16 cellular contexts compared by ENCODE assay signal in the genomic region with DNA sequence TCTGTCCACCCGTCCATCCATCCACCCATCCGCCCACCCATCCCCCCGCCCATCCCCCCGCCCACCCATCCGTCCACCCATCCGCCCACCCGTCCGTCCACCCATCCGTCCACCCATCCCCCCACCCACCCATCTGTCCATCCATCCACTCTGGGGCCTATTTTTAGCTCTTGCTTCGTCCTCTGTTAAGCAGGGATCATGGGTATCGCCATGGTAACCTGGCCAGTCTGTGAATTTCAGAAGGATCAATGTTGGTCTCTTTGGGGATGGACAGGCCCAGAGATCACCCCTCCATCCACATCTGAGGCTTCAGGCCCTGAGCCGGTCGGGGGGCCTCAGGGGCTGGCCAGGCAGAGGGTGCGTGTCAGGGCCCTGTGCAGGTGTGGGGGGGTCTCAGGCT. TPM values are rescaled to one million over a fixed set of nuclear protein-coding genes. Genes with fewer than 3 reads are reported as not detected.
DNase-seq lines count a peak whose midpoint lies in the region; ATAC-seq lines count a peak whose summit lies in the region.
"Had no signal": no experiment of that assay in that cellular context is flagged by ENCODE, and none has a peak within 500 bp of the region (broad histone marks: within the 10 kb centered on the region; RNA-seq: fewer than 3 reads in every experiment).

No MANE protein-coding gene starts in this region.

- H3K9ac ChIP-seq in adipocyte (ENCODE audit: low read length): no peak overlapping the region

- DNase-seq in activated CD4-positive, alpha-beta T cell treated with anti-CD3 and anti-CD28 coated beads, Interleukin-2, amount 10 ng/mL, durations not matched to agents 7 days and 5 days: peak; percentile 27
- no peak for DNase-seq in activated CD4-positive, alpha-beta T cell treated with anti-CD3 and anti-CD28 coated beads for 48 hours
- DNase-seq in MG63 (peak; percentile 27), adipocyte (ENCODE audit: low read depth) (peak; percentile 40), renal cortical epithelial cell (ENCODE audit: low read depth) (peak; percentile 46), SIG-M5 treated with dmso at 0.1 percent for 504 hours (lab: John Stamatoyannopoulos, UW; ENCODE audit: unreplicated experiment) (no peak)
- DNase-seq in activated naive CD8-positive, alpha-beta T cell treated with anti-CD3 and anti-CD28 coated beads, Interleukin-2, amount 50 U/mL, for 24 hours: no peak
- DNase-seq in activated naive CD4-positive, alpha-beta T cell treated with anti-CD3 and anti-CD28 coated beads for 36 hours: no peak
- DNase-seq: amygdala, DND-41, midbrain, NCI-H2081, pancreas, thyroid gland had no signal

- no peaks in the 10 kb centered on the region for H3K36me3 Mint-ChIP-seq in activated CD4-positive, alpha-beta T cell treated with anti-CD3 and anti-CD28 coated beads, Interleukin-2, amount 10 ng/mL, durations not matched to agents 7 days and 5 days (ENCODE audit: low read depth)
- no peaks in the 10 kb centered on the region for H3K36me3 Mint-ChIP-seq in activated naive CD8-positive, alpha-beta T cell treated with anti-CD3 and anti-CD28 coated beads, Interleukin-2, amount 50 U/mL, for 24 hours (ENCODE audit: low read depth)
- H3K36me3 Mint-ChIP-seq in activated naive CD4-positive, alpha-beta T cell treated with anti-CD3 and anti-CD28 coated beads for 36 hours (ENCODE audit: low read depth): no peaks in the 10 kb centered on the region

- POLR2A ChIA-PET in activated CD4-positive, alpha-beta T cell treated with anti-CD3 and anti-CD28 coated beads, Interleukin-2, amount 10 ng/mL, durations not matched to agents 7 days and 5 days (lab: Charles Lee): no interaction called here

- H3K9me3 Mint-ChIP-seq in activated CD4-positive, alpha-beta T cell treated with anti-CD3 and anti-CD28 coated beads, Interleukin-2, amount 10 ng/mL, durations not matched to agents 7 days and 5 days: no peaks in the 10 kb centered on the region
- no peaks in the 10 kb centered on the region for H3K9me3 Mint-ChIP-seq in activated naive CD8-positive, alpha-beta T cell treated with anti-CD3 and anti-CD28 coated beads, Interleukin-2, amount 50 U/mL, for 24 hours
- H3K9me3 Mint-ChIP-seq in activated naive CD4-positive, alpha-beta T cell treated with anti-CD3 and anti-CD28 coated beads for 36 hours: no peaks in the 10 kb centered on the region

- H3K27me3 Mint-ChIP-seq in activated CD4-positive, alpha-beta T cell treated with anti-CD3 and anti-CD28 coated beads, Interleukin-2, amount 10 ng/mL, durations not matched to agents 7 days and 5 days: peaks cover 2% of the 10 kb centered on the region
- H3K27me3 Mint-ChIP-seq in activated naive CD8-positive, alpha-beta T cell treated with anti-CD3 and anti-CD28 coated beads, Interleukin-2, amount 50 U/mL, for 24 hours: no peaks in the 10 kb centered on the region
- H3K27me3 Mint-ChIP-seq in activated naive CD4-positive, alpha-beta T cell treated with anti-CD3 and anti-CD28 coated beads for 36 hours (ENCODE audit: low read depth): no peaks in the 10 kb centered on the region

- peaks cover 31% of the 10 kb centered on the region for H3K4me1 Mint-ChIP-seq in activated CD4-positive, alpha-beta T cell treated with anti-CD3 and anti-CD28 coated beads, Interleukin-2, amount 10 ng/mL, durations not matched to agents 7 days and 5 days
- H3K4me1 Mint-ChIP-seq in activated naive CD8-positive, alpha-beta T cell treated with anti-CD3 and anti-CD28 coated beads, Interleukin-2, amount 50 U/mL, for 24 hours: peaks cover 19% of the 10 kb centered on the region
- H3K4me1 Mint-ChIP-seq in activated naive CD4-positive, alpha-beta T cell treated with anti-CD3 and anti-CD28 coated beads for 36 hours (ENCODE audit: low read depth): peaks cover 20% of the 10 kb centered on the region

- CTCF ChIA-PET in activated CD4-positive, alpha-beta T cell treated with anti-CD3 and anti-CD28 coated beads, Interleukin-2, amount 10 ng/mL, durations not matched to agents 7 days and 5 days (lab: Charles Lee): no interaction called here
- CTCF ChIA-PET in activated naive CD4-positive, alpha-beta T cell treated with anti-CD3 and anti-CD28 coated beads for 36 hours (lab: Charles Lee): no interaction called here

- H3K36me3 ChIP-seq in MG63 (no peaks in the 10 kb centered on the region), adipocyte (ENCODE audit: control insufficient read depth, insufficient read depth, low read length, severe bottlenecking) (no peaks in the 10 kb centered on the region)
- H3K36me3 ChIP-seq: pancreas, thyroid gland had no signal

- no peak overlapping the region for H3K4me3 Mint-ChIP-seq in activated CD4-positive, alpha-beta T cell treated with anti-CD3 and anti-CD28 coated beads, Interleukin-2, amount 10 ng/mL, durations not matched to agents 7 days and 5 days
- no peak overlapping the region for H3K4me3 Mint-ChIP-seq in activated naive CD8-positive, alpha-beta T cell treated with anti-CD3 and anti-CD28 coated beads, Interleukin-2, amount 50 U/mL, for 24 hours
- H3K4me3 Mint-ChIP-seq in activated naive CD4-positive, alpha-beta T cell treated with anti-CD3 and anti-CD28 coated beads for 36 hours: no peak overlapping the region

- H3K27me3 ChIP-seq in MG63: no peaks in the 10 kb centered on the region
- H3K27me3 ChIP-seq in adipocyte (replicated peaks; ENCODE audit: control insufficient read depth, insufficient read depth, low read length): no peaks in the 10 kb centered on the region
- H3K27me3 ChIP-seq: pancreas, thyroid gland had no signal

- H3K27ac Mint-ChIP-seq in activated CD4-positive, alpha-beta T cell treated with anti-CD3 and anti-CD28 coated beads, Interleukin-2, amount 10 ng/mL, durations not matched to agents 7 days and 5 days: peak overlapping the region; percentile 73
- H3K27ac Mint-ChIP-seq in activated naive CD8-positive, alpha-beta T cell treated with anti-CD3 and anti-CD28 coated beads, Interleukin-2, amount 50 U/mL, for 24 hours: no peak overlapping the region
- no peak overlapping the region for H3K27ac Mint-ChIP-seq in activated naive CD4-positive, alpha-beta T cell treated with anti-CD3 and anti-CD28 coated beads for 36 hours

- H3K4me3 ChIP-seq in MG63: no peak overlapping the region
- H3K4me3 ChIP-seq in adipocyte (ENCODE audit: low read length): no peak overlapping the region
- H3K4me3 ChIP-seq: pancreas, thyroid gland had no signal

- ATAC-seq in activated naive CD8-positive, alpha-beta T cell treated with anti-CD3 and anti-CD28 coated beads, Interleukin-2, amount 50 U/mL, for 24 hours: no peak

- H3K9me3 ChIP-seq in MG63 (no peaks in the 10 kb centered on the region), adipocyte (ENCODE audit: control insufficient read depth, low read length) (no peaks in the 10 kb centered on the region)
- H3K9me3 ChIP-seq: pancreas, thyroid gland had no signal

- intact Hi-C loops in activated naive CD4-positive, alpha-beta T cell treated with anti-CD3 and anti-CD28 coated beads for 36 hours (cut with micrococcal nuclease): no loop called here

- H3K4me1 ChIP-seq in adipocyte (ENCODE audit: control insufficient read depth, insufficient read depth, low read length): peaks cover 11% of the 10 kb centered on the region
- H3K4me1 ChIP-seq: pancreas had no signal

RNA-seq across cellular contexts. Expression of a gene that starts 15.2 kb away (rescaled TPM):
- total RNA-seq in activated CD4-positive, alpha-beta T cell treated with anti-CD3 and anti-CD28 coated beads, Interleukin-2, amount 10 ng/mL, durations not matched to agents 7 days and 5 days: not detected
- not detected in 2 replicates for total RNA-seq in MG63 (2014; rRNA removed; shearing (Covaris generic); ENCODE audit: low replicate concordance)
- 0.50 and 3.1 TPM in 2 replicates for total RNA-seq in renal cortical epithelial cell
- not detected for total RNA-seq in activated naive CD4-positive, alpha-beta T cell treated with anti-CD3 and anti-CD28 coated beads for 36 hours
- total RNA-seq: fibroblast of villous mesenchyme, OCI-LY7 had no signal

RNA-seq across cellular contexts. Expression of a gene that starts 22.6 kb away (rescaled TPM):
- 1 to 10 TPM; 5.1 to 5.7 TPM for total RNA-seq in activated CD4-positive, alpha-beta T cell treated with anti-CD3 and anti-CD28 coated beads, Interleukin-2, amount 10 ng/mL, durations not matched to agents 7 days and 5 days
- total RNA-seq in MG63 (2014; rRNA removed; shearing (Covaris generic); ENCODE audit: low replicate concordance): 9.1 and 9.6 TPM in 2 replicates
- 11.9 and 45.5 TPM in 2 replicates for total RNA-seq in renal cortical epithelial cell
- total RNA-seq in activated naive CD4-positive, alpha-beta T cell treated with anti-CD3 and anti-CD28 coated beads for 36 hours: 1 to 10 TPM; 6.4 to 9.0 TPM
- total RNA-seq: OCI-LY7 had no signal

RNA-seq across cellular contexts. Expression of a gene that starts 37.7 kb away (rescaled TPM):
- total RNA-seq in activated CD4-positive, alpha-beta T cell treated with anti-CD3 and anti-CD28 coated beads, Interleukin-2, amount 10 ng/mL, durations not matched to agents 7 days and 5 days: 1,000 to 10,000 TPM; 1,763 to 2,076 TPM
- 2,413 and 2,555 TPM in 2 replicates for total RNA-seq in MG63 (2014; rRNA removed; shearing (Covaris generic); ENCODE audit: low replicate concordance)
- total RNA-seq in renal cortical epithelial cell: 1,512 and 2,288 TPM in 2 replicates
- total RNA-seq in activated naive CD4-positive, alpha-beta T cell treated with anti-CD3 and anti-CD28 coated beads for 36 hours: 1,000 to 10,000 TPM; 3,875 to 3,899 TPM

RNA-seq across cellular contexts. Expression of a gene that starts 59.3 kb away (rescaled TPM):
- 100 to 1,000 TPM in 1 of 2 experiments, 10 to 100 TPM in 1; 77.6 to 102 TPM for total RNA-seq in activated CD4-positive, alpha-beta T cell treated with anti-CD3 and anti-CD28 coated beads, Interleukin-2, amount 10 ng/mL, durations not matched to agents 7 days and 5 days
- 83.9 and 97.0 TPM in 2 replicates for total RNA-seq in MG63 (2014; rRNA removed; shearing (Covaris generic); ENCODE audit: low replicate concordance)
- 109 and 119 TPM in 2 replicates for total RNA-seq in renal cortical epithelial cell
- 10 to 100 TPM; 46.8 to 48.4 TPM for total RNA-seq in activated naive CD4-positive, alpha-beta T cell treated with anti-CD3 and anti-CD28 coated beads for 36 hours

RNA-seq across cellular contexts. Expression of a gene that starts 59.4 kb away (rescaled TPM):
- total RNA-seq in activated CD4-positive, alpha-beta T cell treated with anti-CD3 and anti-CD28 coated beads, Interleukin-2, amount 10 ng/mL, durations not matched to agents 7 days and 5 days: 10 to 100 TPM; 14.5 to 14.8 TPM
- 6.6 and 13.7 TPM in 2 replicates for total RNA-seq in MG63 (2014; rRNA removed; shearing (Covaris generic); ENCODE audit: low replicate concordance)
- total RNA-seq in renal cortical epithelial cell: 3.0 and 7.9 TPM in 2 replicates
- total RNA-seq in activated naive CD4-positive, alpha-beta T cell treated with anti-CD3 and anti-CD28 coated beads for 36 hours: 1 to 10 TPM; 6.5 to 7.0 TPM

Comparison
In these comparisons a context has a peak if more than half of its experiments do, and no peak if none do; other contexts are left out.
1. DNase-seq: peak in activated CD4-positive, alpha-beta T cell treated with anti-CD3 and anti-CD28 coated beads, Interleukin-2, amount 10 ng/mL, durations not matched to agents 7 days and 5 days (single experiment), MG63 (single experiment), adipocyte (single experiment) and renal cortical epithelial cell (single experiment); none in activated CD4-positive, alpha-beta T cell treated with anti-CD3 and anti-CD28 coated beads for 48 hours (single experiment), SIG-M5 treated with dmso at 0.1 percent for 504 hours (single experiment), activated naive CD8-positive, alpha-beta T cell treated with anti-CD3 and anti-CD28 coated beads, Interleukin-2, amount 50 U/mL, for 24 hours (single experiment) and activated naive CD4-positive, alpha-beta T cell treated with anti-CD3 and anti-CD28 coated beads for 36 hours (single experiment).